Comparison of ENCODE assay signal across 29 cellular contexts in the genomic region with DNA sequence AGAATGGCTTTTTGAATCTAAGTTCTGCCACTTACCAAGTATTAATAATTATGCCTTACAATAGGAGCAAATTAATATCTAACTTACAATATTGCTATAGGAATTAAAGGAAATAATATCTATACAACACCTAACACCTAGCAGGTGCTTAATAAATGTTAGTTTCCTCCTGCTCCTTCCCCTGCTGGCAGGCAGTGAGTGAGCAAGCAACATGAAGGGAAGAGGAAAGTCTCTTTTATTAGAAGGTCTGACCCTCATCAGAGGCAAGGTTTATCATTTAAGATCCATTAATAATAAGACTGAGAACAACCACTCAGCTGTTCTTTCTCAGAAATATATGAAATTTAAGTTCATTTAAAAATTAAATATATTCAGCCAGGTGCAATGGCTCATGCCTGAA. TPM values are rescaled to one million over a fixed set of nuclear protein-coding genes. Genes with fewer than 3 reads are reported as not detected.
DNase-seq lines count a peak whose midpoint lies in the region; ATAC-seq and TF ChIP-seq lines count a peak whose summit lies in the region.
"Had no signal": no experiment of that assay in that cellular context is flagged by ENCODE, and none has a peak within 500 bp of the region (broad histone marks: within the 10 kb centered on the region; RNA-seq: fewer than 3 reads in every experiment).

No MANE protein-coding gene starts in this region.

- no peak overlapping the region for H2BK120ac ChIP-seq in H9 (ENCODE audit: low read depth, low read length, poor library complexity, severe bottlenecking)

- no peaks in the 10 kb centered on the region for H3K79me2 ChIP-seq in H9 (ENCODE audit: insufficient read depth, low read length)

- no peaks in the 10 kb centered on the region for H3K36me3 ChIP-seq in heart right ventricle

- no peaks in the 10 kb centered on the region for H3K79me1 ChIP-seq in H9 (ENCODE audit: insufficient read depth, low read depth, low read length, poor library complexity, severe bottlenecking)

- TF ChIP-seq CTCF in H9 (conservative IDR thresholded peaks at IDR 0.05): peak; percentile 50
- peak; percentile 17; the same call in 1 of the 2 replicates for TF ChIP-seq CTCF in HFFc6 (IDR thresholded peaks at IDR 0.05)
- TF ChIP-seq CTCF in choroid plexus epithelial cell (conservative IDR thresholded peaks at IDR 0.05; ENCODE audit: low read depth, low read length): peak; percentile 14
- peak; percentile 17 for TF ChIP-seq CTCF in progenitor cell of endocrine pancreas (IDR thresholded peaks at IDR 0.05; ENCODE audit: unreplicated experiment)
- no peak for TF ChIP-seq CTCF in heart right ventricle (IDR thresholded peaks at IDR 0.05)

- DNase-seq in H9 (no peak), HFFc6 (no peak), choroid plexus epithelial cell (ENCODE audit: low read depth) (no peak), progenitor cell of endocrine pancreas (ENCODE audit: low spot score, unreplicated experiment) (no peak), heart right ventricle (no peak), SIG-M5 treated with dmso at 0.1 percent for 504 hours (lab: John Stamatoyannopoulos, UW; ENCODE audit: unreplicated experiment) (no peak)
- DNase-seq: C1 segment of cervical spinal cord; CD4-positive, alpha-beta memory T cell; COR-L47; DMS79; GF-D8; NCI-H1092; NCI-H1436; NCI-H187; NCI-H2081 treated with DMSO at 0.1 percent for 48 hours; NCI-H2171; NCI-H226; NCI-H524; NCI-H748 treated with DMSO at 0.1 percent for 48 hours; NK-92 treated with Interleukin-12 subunit alpha and Interleukin-12 subunit beta, amount 100 ng/mL, for 24 hours; PC-9; Right ventricle myocardium superior; T-helper 1 cell had no signal

- H4K8ac ChIP-seq in H9 (replicated peaks; ENCODE audit: insufficient read length, low read depth, low read length): no peak overlapping the region

- H3K56ac ChIP-seq in H9 (ENCODE audit: insufficient read length, low read depth, low read length): no peak overlapping the region

- no peak overlapping the region for H2AK5ac ChIP-seq in H9 (ENCODE audit: insufficient read length, low read length)

- no peak overlapping the region for H4K91ac ChIP-seq in H9 (ENCODE audit: insufficient read length, low read depth, low read length)

- ATAC-seq in heart right ventricle: no peak
- ATAC-seq in HG02610 (IDR thresholded peaks at IDR 0.05; ENCODE audit: unreplicated experiment): no peak

- no peak overlapping the region for H3T11ph ChIP-seq in H9 (ENCODE audit: low read length)

- H2BK20ac ChIP-seq in H9 (ENCODE audit: low read depth, low read length, poor library complexity, severe bottlenecking): no peak overlapping the region

- peaks cover 13% of the 10 kb centered on the region for H3K27me3 Mint-ChIP-seq in H9 (ENCODE audit: low read depth)
- peaks cover 3% of the 10 kb centered on the region for H3K27me3 Mint-ChIP-seq in HFFc6 (ENCODE audit: insufficient read depth)
- peaks cover 2% of the 10 kb centered on the region for H3K27me3 Mint-ChIP-seq in progenitor cell of endocrine pancreas

- H3K4me3 ChIP-seq in choroid plexus epithelial cell (ENCODE audit: low read depth, low read length) (no peak overlapping the region), heart right ventricle (no peak overlapping the region)
- H3K4me3 ChIP-seq: PC-9 had no signal

- H3K4me2 ChIP-seq in H9 (ENCODE audit: insufficient read depth, insufficient read length, low read length): no peak overlapping the region
- H3K4me2 ChIP-seq: KMS-11, PC-9 had no signal

- no peak overlapping the region for H3K4ac ChIP-seq in H9 (ENCODE audit: low read depth, low read length)

- H4K5ac ChIP-seq in H9 (ENCODE audit: insufficient read length, low read depth, low read length): no peak overlapping the region

- H3K27me3 ChIP-seq in H9 (ENCODE audit: insufficient read depth, low read length): no peaks in the 10 kb centered on the region
- H3K27me3 ChIP-seq in heart right ventricle: peaks cover 0 to 11% (median 0%) of the 10 kb centered on the region in 7 donors

- H2BK5ac ChIP-seq in H9 (ENCODE audit: insufficient read length, low read length): no peak overlapping the region

- no peak overlapping the region for H2AFZ ChIP-seq in H9 (ENCODE audit: low read length)
- H2AFZ ChIP-seq: PC-9 had no signal

- H3K27ac Mint-ChIP-seq in H9 (no peak overlapping the region), HFFc6 (no peak overlapping the region), progenitor cell of endocrine pancreas (no peak overlapping the region)
- H3K27ac Mint-ChIP-seq: CD4-positive, alpha-beta memory T cell; IgD-negative memory B cell had no signal

- no peaks in the 10 kb centered on the region for H4K20me1 ChIP-seq in H9 (ENCODE audit: control insufficient read depth, insufficient read depth, insufficient read length)

- H3K4me1 Mint-ChIP-seq in H9 (no peaks in the 10 kb centered on the region), HFFc6 (ENCODE audit: low read depth) (no peaks in the 10 kb centered on the region), progenitor cell of endocrine pancreas (ENCODE audit: low read depth) (no peaks in the 10 kb centered on the region)
- H3K4me1 Mint-ChIP-seq: CD4-positive, alpha-beta memory T cell; IgD-negative memory B cell had no signal

- H3K4me3 Mint-ChIP-seq in H9 (no peak overlapping the region), HFFc6 (no peak overlapping the region), progenitor cell of endocrine pancreas (ENCODE audit: low read depth) (no peak overlapping the region)
- H3K4me3 Mint-ChIP-seq: CD4-positive, alpha-beta memory T cell; IgD-negative memory B cell had no signal

- H3K4me1 ChIP-seq in H9 (ENCODE audit: insufficient read depth, low read length) (no peaks in the 10 kb centered on the region), heart right ventricle (no peaks in the 10 kb centered on the region)

- H3K36me3 Mint-ChIP-seq in H9 (ENCODE audit: insufficient read depth in 1 of 3, low read depth in 3 of 3) (no peaks in the 10 kb centered on the region), HFFc6 (ENCODE audit: low read depth) (no peaks in the 10 kb centered on the region), progenitor cell of endocrine pancreas (ENCODE audit: insufficient read depth) (no peaks in the 10 kb centered on the region)
- H3K36me3 Mint-ChIP-seq: CD4-positive, alpha-beta memory T cell; IgD-negative memory B cell had no signal

- H3K9me3 Mint-ChIP-seq in H9 (no peaks in the 10 kb centered on the region), HFFc6 (no peaks in the 10 kb centered on the region), progenitor cell of endocrine pancreas (ENCODE audit: low read depth) (no peaks in the 10 kb centered on the region)
- H3K9me3 Mint-ChIP-seq: CD4-positive, alpha-beta memory T cell; IgD-negative memory B cell had no signal

- H3K18ac ChIP-seq in H9 (ENCODE audit: insufficient read length, low read depth, low read length): no peak overlapping the region

- H3K9me3 ChIP-seq in H9 (ENCODE audit: control insufficient read depth, low read depth, low read length) (no peaks in the 10 kb centered on the region), heart right ventricle (no peaks in the 10 kb centered on the region)

- H3K23ac ChIP-seq in H9 (ENCODE audit: insufficient read length, low read depth, low read length): no peak overlapping the region

- no peak overlapping the region for H2BK15ac ChIP-seq in H9 (ENCODE audit: low read depth, low read length)

- intact Hi-C loops in heart right ventricle (cut with DNase I): loop anchor here in 1 of 10 donors (5.0 kb wide), 1 partner anchor 306 kb away; no protein-coding TSS in a partner anchor

- H3K14ac ChIP-seq in H9 (ENCODE audit: insufficient read depth, low read length): no peak overlapping the region

- H3K9ac ChIP-seq in H9 (ENCODE audit: extremely low read depth, insufficient read length, low read length): no peak overlapping the region
- H3K9ac ChIP-seq: KMS-11 had no signal

- no peak overlapping the region for H2BK12ac ChIP-seq in H9 (ENCODE audit: insufficient read length, low read depth, low read length)

- no peak overlapping the region for H3K27ac ChIP-seq in H9 (ENCODE audit: insufficient read length, low read depth, low read length)
- no peak overlapping the region for H3K27ac ChIP-seq in heart right ventricle
- H3K27ac ChIP-seq: KMS-11, PC-9 had no signal

- H3K23me2 ChIP-seq in H9 (ENCODE audit: insufficient read length, low read depth, low read length, poor library complexity, severe bottlenecking): no peaks in the 10 kb centered on the region

RNA-seq across cellular contexts. Expression of a gene that starts 6.7 kb away (rescaled TPM):
- total RNA-seq in H9 (2021): 94.2 and 100 TPM in 2 replicates
- total RNA-seq in HFFc6 (2021; fragmentation: NEBNext Ultra II Directional; extraction: Animal tissue kit (Norgen Biotek cat#: 25700)): 100 to 1,000 TPM in 3 of 6 experiments, 10 to 100 TPM in 3; 84.7 to 103 (median 99.7) TPM
- total RNA-seq in progenitor cell of endocrine pancreas: 179 and 181 TPM in 2 replicates
- 100 to 1,000 TPM in 2 of 10 donors, 10 to 100 TPM in 8; 70.4 to 109 (median 89.0) TPM for total RNA-seq in heart right ventricle
- 10 to 100 TPM; 27.2 to 53.9 TPM for polyA plus RNA-seq in heart right ventricle

RNA-seq across cellular contexts. Expression of a gene that starts 43.3 kb away (rescaled TPM):
- total RNA-seq in H9 (2021) (not detected in 2 replicates), progenitor cell of endocrine pancreas (0.29 TPM in 1 of 2 replicates, not detected in the other), heart right ventricle (under 1 TPM in 1 of 10 donors, not detected in 9; 0.12 TPM)
- not detected for total RNA-seq in HFFc6 (2021; fragmentation: NEBNext Ultra II Directional; extraction: Animal tissue kit (Norgen Biotek cat#: 25700))
- polyA plus RNA-seq in heart right ventricle: not detected
- total RNA-seq: A673, PC-9, Right ventricle myocardium superior, RPMI7951, SK-MEL-5 had no signal
- polyA plus RNA-seq: CD4-positive, alpha-beta memory T cell; IgD-negative memory B cell had no signal

Comparison
In these comparisons a context has a peak if more than half of its experiments do, and no peak if none do; other contexts are left out.
1. CTCF ChIP-seq: peak in H9 (single experiment), HFFc6 (single experiment), choroid plexus epithelial cell (single experiment) and progenitor cell of endocrine pancreas (single experiment); none in heart right ventricle (0 of 9).